In genomic region chr1:233256789-233257188, GRCh38 we compare ENCODE assay signal across 28 cellular contexts.
"Had no signal": no experiment of that assay in that cellular context is flagged by ENCODE, and none has a peak within 500 bp of the region (broad histone marks: within the 10 kb centered on the region; RNA-seq: fewer than 3 reads in every experiment).

No MANE protein-coding gene starts in this region.

- ATAC-seq: effector memory CD8-positive, alpha-beta T cell; esophagus mucosa; foreskin keratinocyte; gastrocnemius medialis; gastroesophageal sphincter; heart left ventricle; heart right ventricle had no signal

- H3K36me3 ChIP-seq: colonic mucosa, gastrocnemius medialis had no signal

- H3K9me3 Mint-ChIP-seq: dendritic cell treated with granulocyte-macrophage colony-stimulating factor and Interleukin-4, amounts not matched to agents 40 ng/mL and 50 ng/mL, for 4 days; effector memory CD8-positive, alpha-beta T cell; endodermal cell had no signal

- H3K4me3 ChIP-seq: colonic mucosa, coronary artery, dorsolateral prefrontal cortex, esophagus muscularis mucosa, esophagus squamous epithelium, gastrocnemius medialis, gastroesophageal sphincter, heart left ventricle, heart right ventricle had no signal

- DNase-seq: colonic mucosa; cortex of kidney; dermis blood vessel endothelial cell; dorsolateral prefrontal cortex; effector CD4-positive, alpha-beta T cell; effector CD8-positive, alpha-beta T cell; effector memory CD4-positive, alpha-beta T cell; effector memory CD8-positive, alpha-beta T cell; endodermal cell; erythroblast; esophagus squamous epithelium; foreskin keratinocyte; foreskin melanocyte; gastrocnemius medialis; glutamatergic neuron; head of caudate nucleus; heart left ventricle; heart right ventricle had no signal

- H3K27me3 Mint-ChIP-seq: dendritic cell treated with granulocyte-macrophage colony-stimulating factor and Interleukin-4, amounts not matched to agents 40 ng/mL and 50 ng/mL, for 4 days; effector memory CD8-positive, alpha-beta T cell had no signal

- H3K27me3 ChIP-seq: colonic mucosa, dorsolateral prefrontal cortex, esophagus muscularis mucosa, esophagus squamous epithelium, foreskin keratinocyte, gastrocnemius medialis, gastroesophageal sphincter, heart left ventricle, heart right ventricle had no signal

- H3K4me3 Mint-ChIP-seq: dendritic cell treated with granulocyte-macrophage colony-stimulating factor and Interleukin-4, amounts not matched to agents 40 ng/mL and 50 ng/mL, for 4 days; effector memory CD8-positive, alpha-beta T cell; endodermal cell had no signal

- H3K27ac Mint-ChIP-seq: dendritic cell treated with granulocyte-macrophage colony-stimulating factor and Interleukin-4, amounts not matched to agents 40 ng/mL and 50 ng/mL, for 4 days; endodermal cell had no signal

- H3K9me3 ChIP-seq: colonic mucosa, esophagus muscularis mucosa, esophagus squamous epithelium, gastrocnemius medialis, gastroesophageal sphincter, heart left ventricle, heart right ventricle had no signal

- FAIRE-seq: colon, endometrium, endothelial cell of umbilical vein, frontal cortex had no signal

- H3K4me1 ChIP-seq: colonic mucosa, gastrocnemius medialis had no signal

- H3K27ac ChIP-seq: colonic mucosa, coronary artery, dorsolateral prefrontal cortex, epithelial cell of prostate, esophagus muscularis mucosa, esophagus squamous epithelium, foreskin keratinocyte, gastrocnemius medialis, gastroesophageal sphincter, heart left ventricle, heart right ventricle had no signal
